1 cellular context compared by ENCODE assay signal in genomic region chr15:28660744-28661143, GRCh38. TPM values are rescaled to one million over a fixed set of nuclear protein-coding genes. Genes with fewer than 3 reads are reported as not detected.
"Had no signal": no experiment of that assay in that cellular context is flagged by ENCODE, and none has a peak within 500 bp of the region (broad histone marks: within the 10 kb centered on the region; RNA-seq: fewer than 3 reads in every experiment).

No MANE protein-coding gene starts in this region.

RNA-seq across cellular contexts. Expression of gene GOLGA8M, which starts 51.5 kb away (rescaled TPM):
- total RNA-seq: activated B cell treated with CpG ODN at 0.5 μM for 24 hours had no signal
